Comparison of ENCODE assay signal across 33 cellular contexts in the genomic region with DNA sequence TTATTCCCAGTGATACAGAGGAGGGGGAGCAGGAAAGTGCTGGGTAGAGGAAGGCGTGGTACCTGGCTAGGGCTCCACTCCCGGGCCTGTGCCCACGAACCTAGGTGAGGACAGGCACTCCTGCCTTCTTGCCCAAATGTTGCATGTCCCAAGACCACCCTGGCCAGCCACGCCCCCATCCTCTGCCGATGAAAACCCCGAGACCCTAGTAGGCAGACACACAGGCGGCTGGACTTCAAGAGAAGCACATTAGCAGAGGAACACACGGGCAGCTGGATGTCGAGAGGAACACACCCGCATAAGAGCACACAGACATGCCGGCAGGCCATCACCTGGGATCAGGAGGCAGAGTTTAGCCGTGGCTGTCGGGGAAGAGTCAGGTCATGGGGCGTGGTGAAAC.
"Had no signal": no experiment of that assay in that cellular context is flagged by ENCODE, and none has a peak within 500 bp of the region (broad histone marks: within the 10 kb centered on the region; RNA-seq: fewer than 3 reads in every experiment).

No MANE protein-coding gene starts in this region.

- H3K4me1 ChIP-seq: adrenal gland, body of pancreas, breast epithelium had no signal

- H3K9me3 ChIP-seq: adrenal gland, body of pancreas, breast epithelium had no signal

- H3K27ac ChIP-seq: adrenal gland, body of pancreas, brain microvascular endothelial cell, breast epithelium, VCaP had no signal

- H3K27me3 ChIP-seq: adrenal gland, body of pancreas, brain microvascular endothelial cell, breast epithelium had no signal

- H3K36me3 ChIP-seq: adrenal gland, brain microvascular endothelial cell, breast epithelium had no signal

- H3K4me3 ChIP-seq: adrenal gland, body of pancreas, breast epithelium had no signal

- FAIRE-seq: astrocyte, TTC549 had no signal

- DNase-seq: activated B cell treated with CpG ODN at 0.5 μM for 24 hours; activated CD4-positive, alpha-beta memory T cell treated with anti-CD3 and anti-CD28 coated beads for 36 hours; activated CD4-positive, alpha-beta T cell treated with anti-CD3 and anti-CD28 coated beads for 4 hours; activated CD4-positive, alpha-beta T cell treated with anti-CD3 and anti-CD28 coated beads, Interleukin-2, amount 10 ng/mL, durations not matched to agents 24 days and 14 days; activated CD4-positive, alpha-beta T cell treated with anti-CD3 and anti-CD28 coated beads, Interleukin-2, amount 50 U/mL, for 1 hour; activated CD4-positive, alpha-beta T cell treated with anti-CD3 and anti-CD28 coated beads, Interleukin-2, amount 50 U/mL, for 4 hours; activated CD4-positive, CD25-positive, alpha-beta regulatory T cell treated with anti-CD3 and anti-CD28 coated beads, Interleukin-2, amount 50 U/mL, for 72 hours; activated CD8-positive, alpha-beta memory T cell treated with anti-CD3 and anti-CD28 coated beads, Interleukin-2, amount 50 U/mL, for 4 hours; activated CD8-positive, alpha-beta T cell treated with anti-CD3 and anti-CD28 coated beads for 36 hours; activated effector memory CD4-positive, alpha-beta T cell treated with anti-CD3 and anti-CD28 coated beads, Interleukin-2, amount 50 U/mL, for 16 hours; activated gamma-delta T cell treated with Interleukin-2 at 50 U/mL for 16 hours; activated naive CD4-positive, alpha-beta T cell; activated naive CD4-positive, alpha-beta T cell treated with anti-CD3 and anti-CD28 coated beads for 36 hours; activated naive CD4-positive, alpha-beta T cell treated with anti-CD3 and anti-CD28 coated beads, Interleukin-2, amount 50 U/mL, for 16 hours; activated naive CD8-positive, alpha-beta T cell treated with anti-CD3 and anti-CD28 coated beads for 36 hours; activated T-cell treated with anti-CD3 and anti-CD28 coated beads for 4 hours; activated T-cell treated with anti-CD3 and anti-CD28 coated beads, Interleukin-2, amount 50 U/mL, for 1 hour; activated T-cell treated with anti-CD3 and anti-CD28 coated beads, Interleukin-2, amount 50 U/mL, for 4 hours; activated T-cell treated with anti-CD3 and anti-CD28 coated beads, Interleukin-2, amount 50 U/mL, for 72 hours; adrenal gland; amniotic stem cell; aorta; body of pancreas; brain microvascular endothelial cell; central memory CD4-positive, alpha-beta T cell; T-helper 2 cell; T-helper 9 cell had no signal

- ATAC-seq: activated CD8-positive, alpha-beta T cell treated with anti-CD3 and anti-CD28 coated beads for 36 hours; activated naive CD4-positive, alpha-beta T cell treated with anti-CD3 and anti-CD28 coated beads, Interleukin-2, amount 50 U/mL, for 72 hours; activated T-cell treated with anti-CD3 and anti-CD28 coated beads, Interleukin-2, amount 50 U/mL, for 4 hours; activated T-cell treated with anti-CD3 and anti-CD28 coated beads, Interleukin-2, amount 50 U/mL, for 72 hours; activated T-helper 17 cell treated with anti-CD3 and anti-CD28 coated beads, Interleukin-2, amount 50 U/mL, for 72 hours; body of pancreas had no signal
